ENCODE assay signal across 1 cellular context in the genomic region with DNA sequence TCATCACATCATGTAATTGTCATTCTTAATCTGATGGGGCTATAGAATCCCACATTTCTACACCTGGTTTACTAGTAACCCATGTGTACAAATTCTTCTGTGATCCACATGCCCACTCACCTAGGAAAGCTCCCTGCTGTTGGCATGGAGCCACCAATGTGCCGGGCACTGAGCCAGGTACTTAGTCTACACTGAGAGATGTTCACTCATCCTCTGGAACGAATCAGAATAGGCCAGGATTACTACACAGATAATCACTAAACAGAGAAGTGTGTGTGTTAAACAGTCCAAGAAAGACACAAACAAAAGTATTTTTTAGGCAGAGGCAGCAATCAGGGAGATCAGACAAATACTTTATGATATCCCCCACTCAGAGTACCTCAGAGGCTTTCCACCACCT.
TF ChIP-seq lines count a peak whose summit lies in the region.

No MANE protein-coding gene starts in this region.

TF ChIP-seq in HEK293, 187 proteins besides CTCF, POLR2A, EP300 and RAD21 (continued from another document):
- TF ChIP-seq, protein P1, sequence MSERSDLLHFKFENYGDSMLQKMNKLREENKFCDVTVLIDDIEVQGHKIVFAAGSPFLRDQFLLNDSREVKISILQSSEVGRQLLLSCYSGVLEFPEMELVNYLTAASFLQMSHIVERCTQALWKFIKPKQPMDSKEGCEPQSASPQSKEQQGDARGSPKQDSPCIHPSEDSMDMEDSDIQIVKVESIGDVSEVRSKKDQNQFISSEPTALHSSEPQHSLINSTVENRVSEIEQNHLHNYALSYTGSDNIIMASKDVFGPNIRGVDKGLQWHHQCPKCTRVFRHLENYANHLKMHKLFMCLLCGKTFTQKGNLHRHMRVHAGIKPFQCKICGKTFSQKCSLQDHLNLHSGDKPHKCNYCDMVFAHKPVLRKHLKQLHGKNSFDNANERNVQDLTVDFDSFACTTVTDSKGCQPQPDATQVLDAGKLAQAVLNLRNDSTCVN (tag by site-specific recombination; optimal IDR thresholded peaks at IDR 0.05), result no peak
- TF ChIP-seq, protein P2, sequence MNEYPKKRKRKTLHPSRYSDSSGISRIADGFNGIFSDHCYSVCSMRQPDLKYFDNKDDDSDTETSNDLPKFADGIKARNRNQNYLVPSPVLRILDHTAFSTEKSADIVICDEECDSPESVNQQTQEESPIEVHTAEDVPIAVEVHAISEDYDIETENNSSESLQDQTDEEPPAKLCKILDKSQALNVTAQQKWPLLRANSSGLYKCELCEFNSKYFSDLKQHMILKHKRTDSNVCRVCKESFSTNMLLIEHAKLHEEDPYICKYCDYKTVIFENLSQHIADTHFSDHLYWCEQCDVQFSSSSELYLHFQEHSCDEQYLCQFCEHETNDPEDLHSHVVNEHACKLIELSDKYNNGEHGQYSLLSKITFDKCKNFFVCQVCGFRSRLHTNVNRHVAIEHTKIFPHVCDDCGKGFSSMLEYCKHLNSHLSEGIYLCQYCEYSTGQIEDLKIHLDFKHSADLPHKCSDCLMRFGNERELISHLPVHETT (tag by site-specific recombination; IDR thresholded peaks at IDR 0.05), result no peak
- peak; percentile 53; the same call in 1 of the 2 replicates for TF ChIP-seq ZNF660 (tag by site-specific recombination; IDR thresholded peaks at IDR 0.05)
TF ChIP-seq in HEK293: peak in this region for 4.
